ENCODE assay signal across 10 cellular contexts in genomic region chr6:167550936-167551633, GRCh38.
DNase-seq lines count a peak whose midpoint lies in the region; ATAC-seq and TF ChIP-seq lines count a peak whose summit lies in the region.
"Had no signal": no experiment of that assay in that cellular context is flagged by ENCODE, and none has a peak within 500 bp of the region (broad histone marks: within the 10 kb centered on the region; RNA-seq: fewer than 3 reads in every experiment).

No MANE protein-coding gene starts in this region.

- no peaks in the 10 kb centered on the region for H3K36me3 Mint-ChIP-seq in stimulated activated naive B cell treated with anti-CD40 and anti-IgM and Interleukin-4, amounts not matched to agents 10 μg/mL and 1 μg/mL and 100 μg/mL, for 72 hours
- peaks cover 4% of the 10 kb centered on the region for H3K36me3 Mint-ChIP-seq in WTC11

- DNase-seq in NCI-H446 (lab: John Stamatoyannopoulos, UW) (peak; percentile 39 to 79), esophagus muscularis mucosa (ENCODE audit: extremely low spot score) (no peak), lower leg skin (ENCODE audit: low spot score in 2 of 2) (peak; percentile 65 to 96), substantia nigra (lab: John Stamatoyannopoulos, UW) (peak in 42 of 49 donors; percentile 20 to 87 (median 71)), WTC11 (ENCODE audit: low spot score) (no peak)
- no peak for DNase-seq in activated naive CD4-positive, alpha-beta T cell treated with anti-CD3 and anti-CD28 coated beads, Interleukin-2, amount 50 U/mL, for 16 hours
- DNase-seq in stimulated activated naive B cell treated with anti-CD40 and anti-IgM and Interleukin-4, amounts not matched to agents 10 μg/mL and 1 μg/mL and 100 μg/mL, for 72 hours, result no peak
- DNase-seq: CD4-positive, alpha-beta T cell; stimulated activated CD4-positive, alpha-beta T cell treated with anti-CD3 and anti-CD28 coated beads, Interleukin-12 subunit alpha, Interleukin-12 subunit beta, amount 100 ng/mL, for 4 hours had no signal

- no peak for TF ChIP-seq POLR2A in esophagus muscularis mucosa (IDR thresholded peaks at IDR 0.05; ENCODE audit: low read depth)
- TF ChIP-seq POLR2A in lower leg skin (IDR thresholded peaks at IDR 0.05), result no peak

- intact Hi-C loops in esophagus muscularis mucosa (cut with DNase I), result no loop called here
- intact Hi-C loops in lower leg skin (cut with DNase I; ENCODE audit: low total_unique reads), result no loop called here

- H3K27me3 ChIP-seq in esophagus muscularis mucosa, result no peaks in the 10 kb centered on the region

- TF ChIP-seq CTCF in esophagus muscularis mucosa (IDR thresholded peaks at IDR 0.05), result no peak
- TF ChIP-seq CTCF in lower leg skin (IDR thresholded peaks at IDR 0.05), result no peak
- no peak for TF ChIP-seq CTCF in WTC11 (IDR thresholded peaks at IDR 0.05)

- no peak for TF ChIP-seq EP300 in esophagus muscularis mucosa (IDR thresholded peaks at IDR 0.05)

- CTCF ChIA-PET in WTC11 (lab: Charles Lee), result no interaction called here

- peaks cover 0 to 2% of the 10 kb centered on the region in 2 donors for H3K27me3 Mint-ChIP-seq in stimulated activated naive B cell treated with anti-CD40 and anti-IgM and Interleukin-4, amounts not matched to agents 10 μg/mL and 1 μg/mL and 100 μg/mL, for 72 hours
- no peaks in the 10 kb centered on the region for H3K27me3 Mint-ChIP-seq in WTC11 (ENCODE audit: low read depth)
- H3K27me3 Mint-ChIP-seq: CD4-positive, alpha-beta T cell had no signal

- POLR2A ChIA-PET in WTC11 (lab: Charles Lee), result no interaction called here

- no peaks in the 10 kb centered on the region for H3K36me3 ChIP-seq in esophagus muscularis mucosa

- no peak overlapping the region for H3K4me3 Mint-ChIP-seq in stimulated activated naive B cell treated with anti-CD40 and anti-IgM and Interleukin-4, amounts not matched to agents 10 μg/mL and 1 μg/mL and 100 μg/mL, for 72 hours
- H3K4me3 Mint-ChIP-seq in WTC11, result no peak overlapping the region
- H3K4me3 Mint-ChIP-seq: CD4-positive, alpha-beta T cell had no signal

- peaks cover 0 to 14% (median 5%) of the 10 kb centered on the region in 4 donors for H3K9me3 ChIP-seq in esophagus muscularis mucosa

- whole genome bisulfite sequencing in esophagus muscularis mucosa, result 15% methylated on average over 20 of the region's 29 CpGs
- WGBS in lower leg skin, 2 donors, result 23 to 39% methylated on average over 29 of the region's 29 CpGs

- H3K9me3 Mint-ChIP-seq in stimulated activated naive B cell treated with anti-CD40 and anti-IgM and Interleukin-4, amounts not matched to agents 10 μg/mL and 1 μg/mL and 100 μg/mL, for 72 hours, result peaks cover 9 to 13% of the 10 kb centered on the region in 2 donors
- H3K9me3 Mint-ChIP-seq in WTC11, result peaks cover 9% of the 10 kb centered on the region

- no peak overlapping the region for H3K27ac Mint-ChIP-seq in stimulated activated naive B cell treated with anti-CD40 and anti-IgM and Interleukin-4, amounts not matched to agents 10 μg/mL and 1 μg/mL and 100 μg/mL, for 72 hours
- H3K27ac Mint-ChIP-seq in WTC11, result no peak overlapping the region
- H3K27ac Mint-ChIP-seq: CD4-positive, alpha-beta T cell had no signal

- H3K27ac ChIP-seq in esophagus muscularis mucosa (replicated peaks in 1 of 4) (peak overlapping the region; percentile 38 to 72 (median 64)), substantia nigra (ENCODE audit: low read depth, low read length, poor library complexity, severe bottlenecking) (peak overlapping the region; percentile 53)

- ATAC-seq in GM19397 (IDR thresholded peaks at IDR 0.05; ENCODE audit: unreplicated experiment) (no peak), WTC11 (no peak)
- no peak for ATAC-seq in stimulated activated naive B cell treated with anti-CD40 and anti-IgM and Interleukin-4, amounts not matched to agents 10 μg/mL and 1 μg/mL and 100 μg/mL, for 72 hours (replicated peaks)

- H3K4me3 ChIP-seq in esophagus muscularis mucosa, result peak overlapping the region in 1 of 4 donors; percentile 28
- H3K4me3 ChIP-seq in lower leg skin (ENCODE audit: low read depth, poor library complexity, severe bottlenecking), result no peak overlapping the region

- H3K4me1 ChIP-seq in esophagus muscularis mucosa, result peaks cover 18 to 27% (median 22%) of the 10 kb centered on the region in 4 donors

- no peaks in the 10 kb centered on the region for H3K4me1 Mint-ChIP-seq in stimulated activated naive B cell treated with anti-CD40 and anti-IgM and Interleukin-4, amounts not matched to agents 10 μg/mL and 1 μg/mL and 100 μg/mL, for 72 hours
- peaks cover 2% of the 10 kb centered on the region; the same call in 1 of the 2 replicates for H3K4me1 Mint-ChIP-seq in WTC11

TF ChIP-seq in WTC11, 78 proteins besides CTCF, POLR2A, EP300 and RAD21:
- TF ChIP-seq ESRRA (CRISPR knock-in tag; IDR thresholded peaks at IDR 0.05; ENCODE audit: borderline replicate concordance) (no peak), GABPB1 (CRISPR knock-in tag; IDR thresholded peaks at IDR 0.05) (no peak), JUN (CRISPR knock-in tag; IDR thresholded peaks at IDR 0.05) (no peak), MAX (CRISPR knock-in tag; IDR thresholded peaks at IDR 0.05) (no peak), MYBL2 (CRISPR knock-in tag; IDR thresholded peaks at IDR 0.05) (no peak)

Comparison
In these comparisons a context has a peak if more than half of its experiments do, and no peak if none do; other contexts are left out.
1. DNase-seq: peak in NCI-H446 (2 of 2), lower leg skin (2 of 2) and substantia nigra (42 of 49); none in esophagus muscularis mucosa (single experiment), activated naive CD4-positive, alpha-beta T cell treated with anti-CD3 and anti-CD28 coated beads, Interleukin-2, amount 50 U/mL, for 16 hours (single experiment), stimulated activated naive B cell treated with anti-CD40 and anti-IgM and Interleukin-4, amounts not matched to agents 10 μg/mL and 1 μg/mL and 100 μg/mL, for 72 hours (single experiment) and WTC11 (single experiment).